Comparison of ENCODE assay signal across 8 cellular contexts in the genomic region with DNA sequence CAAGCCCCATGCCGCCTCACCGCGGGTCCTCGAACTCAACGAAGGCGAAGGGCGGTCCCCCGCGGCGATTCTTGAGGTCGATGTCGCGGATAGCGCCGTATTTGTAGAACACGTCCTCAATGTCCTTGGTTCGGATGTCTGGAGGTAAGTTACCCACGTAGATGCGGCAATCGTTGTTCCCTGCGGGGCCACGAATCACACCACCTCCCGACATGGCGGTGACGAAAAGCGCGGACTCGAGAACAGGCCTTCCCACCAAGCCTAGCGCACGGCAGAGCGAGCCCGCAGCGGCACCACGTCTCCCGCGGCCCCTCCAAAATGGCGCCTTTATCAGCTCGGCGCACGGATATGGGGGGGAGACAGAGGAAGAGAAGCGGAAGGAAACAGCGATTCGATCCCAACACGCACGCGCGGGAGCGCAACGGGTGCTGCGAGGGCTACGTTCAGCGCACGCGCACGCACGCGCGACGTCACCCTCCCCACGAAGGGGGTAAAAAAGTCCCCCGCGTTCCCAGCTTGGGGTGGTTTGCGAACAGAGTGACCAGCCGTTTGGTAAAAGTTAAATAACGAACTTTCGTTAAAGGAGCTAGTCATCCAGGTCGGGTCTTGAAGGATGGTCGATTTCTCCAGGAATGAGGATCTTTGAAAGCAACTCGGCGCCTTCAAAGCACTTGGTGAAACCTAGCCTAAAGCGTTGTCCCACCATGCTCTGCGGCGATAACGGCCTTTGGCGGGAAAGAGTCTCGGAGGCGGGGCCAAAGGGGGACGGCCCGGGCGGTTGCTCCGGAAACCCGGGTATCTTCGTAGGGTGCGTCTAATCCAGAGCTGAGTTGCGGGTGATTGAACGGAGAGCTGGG. TPM values are rescaled to one million over a fixed set of nuclear protein-coding genes. Genes with fewer than 3 reads are reported as not detected.
DNase-seq lines count a peak whose midpoint lies in the region; ATAC-seq and TF ChIP-seq lines count a peak whose summit lies in the region.

A gene with protein sequence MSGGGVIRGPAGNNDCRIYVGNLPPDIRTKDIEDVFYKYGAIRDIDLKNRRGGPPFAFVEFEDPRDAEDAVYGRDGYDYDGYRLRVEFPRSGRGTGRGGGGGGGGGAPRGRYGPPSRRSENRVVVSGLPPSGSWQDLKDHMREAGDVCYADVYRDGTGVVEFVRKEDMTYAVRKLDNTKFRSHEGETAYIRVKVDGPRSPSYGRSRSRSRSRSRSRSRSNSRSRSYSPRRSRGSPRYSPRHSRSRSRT (minus strand): TSS at position 323 of the 857 bp plus-strand sequence. CDS start 109 bp downstream, at position 214.

- peak within 1 kb of the TSS; percentile 55 for H2AK5ac ChIP-seq in trophoblast cell (ENCODE audit: low read length)

- peak within 1 kb of the TSS; percentile 95 for H3K9ac ChIP-seq in trophoblast cell (ENCODE audit: low read length)

- peaks cover 4% of the 10 kb centered on the region for H3K27me3 Mint-ChIP-seq in activated naive CD8-positive, alpha-beta T cell treated with anti-CD3 and anti-CD28 coated beads, Interleukin-2, amount 50 U/mL, for 24 hours

- peak within 1 kb of the TSS; percentile 96 for H3K14ac ChIP-seq in trophoblast cell (ENCODE audit: low read length)

- peak within 1 kb of the TSS; percentile 94 for H3K4ac ChIP-seq in trophoblast cell (ENCODE audit: low read depth, low read length)

- H3K4me2 ChIP-seq in trophoblast cell (ENCODE audit: low read length) = peak within 1 kb of the TSS; percentile 91

- peak within 1 kb of the TSS; percentile 77 for H2BK5ac ChIP-seq in trophoblast cell (ENCODE audit: low read depth, low read length, poor library complexity)

- DNase-seq in GM12865 (ENCODE audit: low read depth) (peak; percentile 99), NCI-H1417 treated with DMSO at 0.1 percent for 48 hours (lab: John Stamatoyannopoulos, UW) (peak; percentile 98), SW480 (ENCODE audit: low spot score) (peak; percentile 97), cardiac muscle cell (ENCODE audit: low read depth in 1 of 2, low spot score in 1 of 2) (peak; percentile 98 to 99), trophoblast cell (peak; percentile 98 to 99), transverse colon (peak; percentile 98)
- DNase-seq in activated naive CD8-positive, alpha-beta T cell treated with anti-CD3 and anti-CD28 coated beads, Interleukin-2, amount 50 U/mL, for 24 hours = peak; percentile 98

- H4K8ac ChIP-seq in trophoblast cell (ENCODE audit: low read depth, low read length) = peak within 1 kb of the TSS; percentile 74

- peak within 1 kb of the TSS; percentile 86 for H2BK120ac ChIP-seq in trophoblast cell (ENCODE audit: insufficient read depth, low read length, poor library complexity)

- H3K27ac Mint-ChIP-seq in activated naive CD8-positive, alpha-beta T cell treated with anti-CD3 and anti-CD28 coated beads, Interleukin-2, amount 50 U/mL, for 24 hours = peak within 1 kb of the TSS; percentile 100

- H3K4me3 Mint-ChIP-seq in activated naive CD8-positive, alpha-beta T cell treated with anti-CD3 and anti-CD28 coated beads, Interleukin-2, amount 50 U/mL, for 24 hours = peak within 1 kb of the TSS; percentile 88

- H3K4me3 ChIP-seq in GM12865 (ENCODE audit: low read depth, low read length) (peak within 1 kb of the TSS; percentile 89), cardiac muscle cell (peak within 1 kb of the TSS; percentile 75), trophoblast cell (ENCODE audit: low read depth, low read length) (peak within 1 kb of the TSS; percentile 90), transverse colon (peak within 1 kb of the TSS; percentile 63 to 82 (median 74))

- peaks cover 15% of the 10 kb centered on the region for H3K79me2 ChIP-seq in trophoblast cell (ENCODE audit: control insufficient read depth, insufficient read depth, low read length, poor library complexity)

- peak within 1 kb of the TSS; percentile 94 for H4K91ac ChIP-seq in trophoblast cell (ENCODE audit: low read depth, low read length)

- peaks cover 67% of the 10 kb centered on the region for H3K4me1 Mint-ChIP-seq in activated naive CD8-positive, alpha-beta T cell treated with anti-CD3 and anti-CD28 coated beads, Interleukin-2, amount 50 U/mL, for 24 hours

- peak within 1 kb of the TSS; percentile 90 for H4K12ac ChIP-seq in trophoblast cell (ENCODE audit: low read depth, low read length)

- peaks cover 37% of the 10 kb centered on the region for H3K36me3 ChIP-seq in cardiac muscle cell
- peaks cover 6 to 12% of the 10 kb centered on the region in 2 experiments for H3K36me3 ChIP-seq in trophoblast cell (ENCODE audit: control insufficient read depth in 1 of 2, insufficient read depth in 2 of 2, low read length in 2 of 2)
- peaks cover 0 to 30% (median 13%) of the 10 kb centered on the region in 4 donors for H3K36me3 ChIP-seq in transverse colon

- H2AFZ ChIP-seq in trophoblast cell (ENCODE audit: insufficient read depth, low read length, poor library complexity) = peak within 1 kb of the TSS; percentile 47

- H3K9me3 Mint-ChIP-seq in activated naive CD8-positive, alpha-beta T cell treated with anti-CD3 and anti-CD28 coated beads, Interleukin-2, amount 50 U/mL, for 24 hours = no peaks in the 10 kb centered on the region

- peak; percentile 20 for TF ChIP-seq EP300 in transverse colon (IDR thresholded peaks at IDR 0.05; ENCODE audit: low read depth)

- peak within 1 kb of the TSS; percentile 5 for H3K23ac ChIP-seq in trophoblast cell (ENCODE audit: low read length)

- peak; percentile 82 for ATAC-seq in HG02763 (IDR thresholded peaks at IDR 0.05; ENCODE audit: unreplicated experiment)
- ATAC-seq in activated naive CD8-positive, alpha-beta T cell treated with anti-CD3 and anti-CD28 coated beads, Interleukin-2, amount 50 U/mL, for 24 hours = peak; percentile 86

- peaks cover 75% of the 10 kb centered on the region for H3K36me3 Mint-ChIP-seq in activated naive CD8-positive, alpha-beta T cell treated with anti-CD3 and anti-CD28 coated beads, Interleukin-2, amount 50 U/mL, for 24 hours (ENCODE audit: low read depth)

- no CpG with 5 or more reads among the region's 86 CpGs for WGBS in trophoblast cell (ENCODE audit: extremely low coverage, insufficient coverage, insufficient read length)
- 0% methylated on average over 82 of the region's 86 CpGs; no CpG with 5 or more reads in 1 of the 2 donors for WGBS in transverse colon (ENCODE audit: low coverage in 1 of 2), 2 donors

- H3K4me1 ChIP-seq in cardiac muscle cell (ENCODE audit: low read depth) (peaks cover 18% of the 10 kb centered on the region), trophoblast cell (ENCODE audit: control insufficient read depth in 1 of 2, insufficient read depth in 2 of 2, low read length in 2 of 2) (peaks cover 2 to 3% of the 10 kb centered on the region in 2 experiments), transverse colon (peaks cover 18 to 48% (median 38%) of the 10 kb centered on the region in 4 donors)

- H2BK12ac ChIP-seq in trophoblast cell (ENCODE audit: low read length) = no peak within 1 kb of the TSS

- in situ Hi-C loops in transverse colon (cut with MboI; ENCODE audit: low pct_ligation_motif_present in 1 of 4, low pct_unique_long_range_greater_than_20kb in 1 of 4, low sequenced_read_pairs in 3 of 4) = no loop called here

- peak within 1 kb of the TSS; percentile 92 for H3K18ac ChIP-seq in trophoblast cell (ENCODE audit: low read length)

- TF ChIP-seq CTCF in GM12865 (IDR thresholded peaks at IDR 0.05; ENCODE audit: insufficient read depth, low read depth, low read length, missing control alignments) = no peak
- TF ChIP-seq CTCF in cardiac muscle cell (IDR thresholded peaks at IDR 0.05; ENCODE audit: low read depth, low read length) = no peak
- TF ChIP-seq CTCF in transverse colon (IDR thresholded peaks at IDR 0.05) = no peak

- TF ChIP-seq POLR2A in transverse colon (IDR thresholded peaks at IDR 0.05) = peak; percentile 95

- intact Hi-C loops in transverse colon (cut with DNase I; ENCODE audit: low total_unique reads) = loop anchor here (5.0 to 10.0 kb wide), 2 partner anchors 75 to 108 kb away; a partner anchor contains a TSS

- H3K27me3 ChIP-seq in cardiac muscle cell (no peaks in the 10 kb centered on the region), trophoblast cell (ENCODE audit: insufficient read depth, low read length) (no peaks in the 10 kb centered on the region), transverse colon (no peaks in the 10 kb centered on the region)

- H3K79me1 ChIP-seq in trophoblast cell (ENCODE audit: low read length) = peaks cover 14% of the 10 kb centered on the region

- H3K9me3 ChIP-seq in cardiac muscle cell (ENCODE audit: low read depth) (no peaks in the 10 kb centered on the region), trophoblast cell (ENCODE audit: insufficient read depth, low read depth, low read length) (no peaks in the 10 kb centered on the region), transverse colon (no peaks in the 10 kb centered on the region)

- H3K27ac ChIP-seq in cardiac muscle cell (peak within 1 kb of the TSS; percentile 97), trophoblast cell (ENCODE audit: low read depth, low read length) (peak within 1 kb of the TSS; percentile 88), transverse colon (peak within 1 kb of the TSS; percentile 96 to 98 (median 96))

RNA-seq across cellular contexts. Expression of the gene that starts here (rescaled TPM):
- total RNA-seq in cardiac muscle cell (209 and 235 TPM in 2 replicates), transverse colon (100 to 1,000 TPM; 122 to 174 (median 143) TPM)
- 127 and 146 TPM in 2 replicates for polyA plus RNA-seq in cardiac muscle cell
- polyA plus RNA-seq in trophoblast cell (2013) = 176 and 177 TPM in 2 replicates

Comparison
In these comparisons a context has a peak if more than half of its experiments do, and no peak if none do; other contexts are left out.
1. Peak in every context shown above with its lines: DNase-seq, ATAC-seq, H3K4me3 ChIP-seq and H3K27ac ChIP-seq.